In the genomic region with DNA sequence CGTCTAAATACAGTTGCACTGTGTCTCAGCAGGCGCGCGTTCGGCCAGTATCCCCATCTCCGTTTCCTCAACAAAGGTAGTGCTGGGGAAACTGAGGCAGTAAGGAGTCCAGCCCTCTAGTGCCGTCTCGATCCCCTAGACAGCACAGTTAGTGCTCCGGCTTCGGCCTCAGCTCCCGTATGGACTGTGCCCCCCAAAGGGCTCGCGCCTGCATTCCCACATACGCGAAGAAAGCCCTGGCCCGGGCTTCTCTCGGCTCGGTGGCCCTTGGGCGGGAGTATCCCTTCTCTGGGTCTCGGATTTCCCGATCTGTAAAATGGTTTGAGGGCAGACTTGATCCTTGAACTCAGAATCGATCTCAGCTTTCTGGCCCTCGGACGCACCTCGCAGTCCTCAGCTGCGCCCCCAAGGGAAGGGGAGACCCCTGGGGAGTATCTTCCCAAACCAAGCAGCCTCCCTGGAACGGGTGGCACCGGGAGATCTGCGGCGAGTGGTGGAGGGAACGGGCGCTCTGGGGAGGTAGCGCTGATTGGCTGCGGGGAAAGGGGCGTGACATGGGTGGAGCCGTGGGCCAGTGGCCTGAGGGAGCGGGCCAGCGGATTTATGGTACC, we compare ENCODE assay signal across 9 cellular contexts. TPM values are rescaled to one million over a fixed set of nuclear protein-coding genes. Genes with fewer than 3 reads are reported as not detected.
A peak's percentile ranks its signal among the peaks of the same experiment; 100 is the strongest.
DNase-seq lines count a peak whose midpoint lies in the region; ATAC-seq lines count a peak whose summit lies in the region.
"Had no signal": no experiment of that assay in that cellular context is flagged by ENCODE, and none has a peak within 500 bp of the region (broad histone marks: within the 10 kb centered on the region; RNA-seq: fewer than 3 reads in every experiment).

No MANE protein-coding gene starts in this region.

- H3K9me3 Mint-ChIP-seq in natural killer cell treated with Interleukin-12 subunit alpha and Interleukin-12 subunit beta and Interleukin-15 and Interleukin-18, amount 100 ng/mL, for 72 hours: no peaks in the 10 kb centered on the region

- no peaks in the 10 kb centered on the region for H3K36me3 Mint-ChIP-seq in natural killer cell treated with Interleukin-12 subunit alpha and Interleukin-12 subunit beta and Interleukin-15 and Interleukin-18, amount 100 ng/mL, for 72 hours

- peaks cover 4% of the 10 kb centered on the region; the same call in 1 of the 2 replicates for H4K20me1 ChIP-seq in Karpas-422 (ENCODE audit: insufficient read depth, low read depth, low read length)

- peak overlapping the region; percentile 67; the same call in 1 of the 2 replicates for H2AFZ ChIP-seq in Karpas-422 (ENCODE audit: low read length)

- no peaks in the 10 kb centered on the region for H3K9me3 ChIP-seq in Karpas-422 (ENCODE audit: low read length)

- H3K27me3 ChIP-seq in Karpas-422 (ENCODE audit: low read length): no peaks in the 10 kb centered on the region

- no peaks in the 10 kb centered on the region for H3K9me2 ChIP-seq in Karpas-422 (replicated peaks; ENCODE audit: insufficient read depth, low read length)

- peak; percentile 48 for ATAC-seq in GM21529 (IDR thresholded peaks at IDR 0.05; ENCODE audit: unreplicated experiment)
- peak; percentile 60 to 72 for ATAC-seq in natural killer cell treated with Interleukin-12 subunit alpha and Interleukin-12 subunit beta and Interleukin-15 and Interleukin-18, amount 100 ng/mL, for 72 hours

- H3K4me3 Mint-ChIP-seq in natural killer cell treated with Interleukin-12 subunit alpha and Interleukin-12 subunit beta and Interleukin-15 and Interleukin-18, amount 100 ng/mL, for 72 hours: peak overlapping the region; percentile 98

- H3K27ac ChIP-seq in Karpas-422 (ENCODE audit: low read length): peak overlapping the region; percentile 76

- H3K27me3 Mint-ChIP-seq in natural killer cell treated with Interleukin-12 subunit alpha and Interleukin-12 subunit beta and Interleukin-15 and Interleukin-18, amount 100 ng/mL, for 72 hours: peaks cover 0 to 6% of the 10 kb centered on the region in 2 donors

- H3K27ac Mint-ChIP-seq in natural killer cell treated with Interleukin-12 subunit alpha and Interleukin-12 subunit beta and Interleukin-15 and Interleukin-18, amount 100 ng/mL, for 72 hours: peak overlapping the region; percentile 88 to 97

- H3K4me3 ChIP-seq in Karpas-422 (ENCODE audit: low read length): peak overlapping the region; percentile 95

- H3K4me1 ChIP-seq in Karpas-422 (ENCODE audit: low read length): peaks cover 39% of the 10 kb centered on the region

- H3K36me3 ChIP-seq in Karpas-422 (ENCODE audit: insufficient read depth, low read length): no peaks in the 10 kb centered on the region; the same call in 1 of the 2 replicates

- peak overlapping the region; percentile 97 for H3K9ac ChIP-seq in Karpas-422 (ENCODE audit: low read length)

- H3K79me2 ChIP-seq in Karpas-422 (ENCODE audit: low read length): peaks cover 25% of the 10 kb centered on the region

- H3K4me1 Mint-ChIP-seq in natural killer cell treated with Interleukin-12 subunit alpha and Interleukin-12 subunit beta and Interleukin-15 and Interleukin-18, amount 100 ng/mL, for 72 hours (ENCODE audit: low read depth in 2 of 2): peaks cover 11 to 33% of the 10 kb centered on the region in 2 donors

- peak; percentile 90 for DNase-seq in D341Med (ENCODE audit: low spot score)
- peak; percentile 86 for DNase-seq in Karpas-422
- DNase-seq in RKO (ENCODE audit: low spot score): peak; percentile 76
- peak; percentile 39 for DNase-seq in activated effector memory CD4-positive, alpha-beta T cell treated with Interleukin-2 at 50 U/mL for 16 hours
- DNase-seq in fibroblast of the conjunctiva (ENCODE audit: low read depth): peak; percentile 42
- DNase-seq in natural killer cell treated with Interleukin-12 subunit alpha and Interleukin-12 subunit beta and Interleukin-15 and Interleukin-18, amount 100 ng/mL, for 72 hours (ENCODE audit: low spot score): peak; percentile 86
- peak; percentile 87 for DNase-seq in superior temporal gyrus (ENCODE audit: extremely low spot score)

- peak overlapping the region; percentile 94 for H3K4me2 ChIP-seq in Karpas-422 (ENCODE audit: low read depth, low read length, poor library complexity, severe bottlenecking)

RNA-seq across cellular contexts. Expression of a gene that starts 0.8 kb away (rescaled TPM):
- total RNA-seq in Karpas-422 (2014; rRNA removed; shearing (Covaris generic); ENCODE audit: low replicate concordance): 83.3 and 89.3 TPM in 2 replicates
- total RNA-seq in natural killer cell treated with Interleukin-12 subunit alpha and Interleukin-12 subunit beta and Interleukin-15 and Interleukin-18, amount 100 ng/mL, for 72 hours: 10 to 100 TPM; 55.3 to 62.8 TPM

RNA-seq across cellular contexts. Expression of a gene that starts 4.0 kb away (rescaled TPM):
- total RNA-seq in Karpas-422 (2014; rRNA removed; shearing (Covaris generic); ENCODE audit: low replicate concordance): 9.5 and 10.8 TPM in 2 replicates
- 1 to 10 TPM in 1 of 2 donors, not detected in 1; 2.0 TPM for total RNA-seq in natural killer cell treated with Interleukin-12 subunit alpha and Interleukin-12 subunit beta and Interleukin-15 and Interleukin-18, amount 100 ng/mL, for 72 hours
- total RNA-seq: glomerular endothelial cell had no signal

RNA-seq across cellular contexts. Expression of a gene that starts 11.4 kb away (rescaled TPM):
- 2.3 and 3.9 TPM in 2 replicates for total RNA-seq in Karpas-422 (2014; rRNA removed; shearing (Covaris generic); ENCODE audit: low replicate concordance)
- total RNA-seq in natural killer cell treated with Interleukin-12 subunit alpha and Interleukin-12 subunit beta and Interleukin-15 and Interleukin-18, amount 100 ng/mL, for 72 hours: 1 to 10 TPM; 4.2 to 4.9 TPM

RNA-seq across cellular contexts. Expression of a gene that starts 33.0 kb away (rescaled TPM):
- 0.83 TPM in 1 of 2 replicates, not detected in the other for total RNA-seq in Karpas-422 (2014; rRNA removed; shearing (Covaris generic); ENCODE audit: low replicate concordance)
- 1 to 10 TPM; 2.0 to 3.4 TPM for total RNA-seq in natural killer cell treated with Interleukin-12 subunit alpha and Interleukin-12 subunit beta and Interleukin-15 and Interleukin-18, amount 100 ng/mL, for 72 hours

Comparison
In these comparisons a context has a peak if more than half of its experiments do, and no peak if none do; other contexts are left out.
1. Peak in every context shown above with its lines: DNase-seq, ATAC-seq, H3K4me3 ChIP-seq and H3K27ac ChIP-seq.
2. DNase-seq: peak in every context shown above with its lines; median percentile 90 in D341Med; 87 in superior temporal gyrus; 86 in Karpas-422; 86 in natural killer cell treated with Interleukin-12 subunit alpha and Interleukin-12 subunit beta and Interleukin-15 and Interleukin-18, amount 100 ng/mL, for 72 hours; 76 in RKO; 42 in fibroblast of the conjunctiva; 39 in activated effector memory CD4-positive, alpha-beta T cell treated with Interleukin-2 at 50 U/mL for 16 hours.